Comparison of ENCODE assay signal across 9 cellular contexts in the genomic region with DNA sequence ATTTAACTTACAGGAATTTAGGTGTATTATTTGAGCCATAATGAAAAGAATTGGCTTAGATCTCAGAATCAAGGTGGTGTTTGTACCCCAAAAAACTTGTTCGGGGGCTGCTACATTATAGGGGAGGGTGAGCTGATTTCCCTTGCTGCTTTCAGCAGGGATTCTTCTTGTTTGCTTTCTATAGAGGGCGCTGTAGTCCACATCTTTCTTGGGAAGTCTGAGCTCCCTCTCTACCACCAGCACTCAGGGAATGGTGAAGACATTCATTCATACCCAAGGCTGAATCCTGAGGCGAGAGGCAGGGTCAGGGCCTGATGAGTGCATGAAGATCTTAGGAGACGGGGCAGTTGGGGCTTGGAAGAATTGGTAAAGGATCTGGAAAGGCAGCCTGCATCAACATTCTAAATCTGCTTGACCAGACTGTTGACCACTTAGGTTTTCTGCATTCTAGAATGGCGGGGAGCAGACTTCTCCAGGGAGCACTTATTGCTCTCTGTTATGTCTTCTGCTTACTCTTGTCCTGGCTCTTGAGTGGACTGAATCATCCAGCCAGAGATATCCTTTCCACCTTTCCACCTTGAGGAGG. TPM values are rescaled to one million over a fixed set of nuclear protein-coding genes. Genes with fewer than 3 reads are reported as not detected.
A peak's percentile ranks its signal among the peaks of the same experiment; 100 is the strongest.
DNase-seq lines count a peak whose midpoint lies in the region; ATAC-seq and TF ChIP-seq lines count a peak whose summit lies in the region.
"Had no signal": no experiment of that assay in that cellular context is flagged by ENCODE, and none has a peak within 500 bp of the region (broad histone marks: within the 10 kb centered on the region; RNA-seq: fewer than 3 reads in every experiment).

No MANE protein-coding gene starts in this region.

- 57 to 70% methylated on average over 5 of the region's 5 CpGs for WGBS in heart right ventricle, 2 donors
- 64 to 89% methylated on average over 2 to 4 of the region's 5 CpGs for WGBS in endodermal cell (ENCODE audit: insufficient coverage in 1 of 2, insufficient read length in 1 of 2), 2 experiments

- H3K4me3 Mint-ChIP-seq in endodermal cell, result no peak overlapping the region
- no peak overlapping the region for H3K4me3 Mint-ChIP-seq in progenitor cell of endocrine pancreas (ENCODE audit: low read depth)
- H3K4me3 Mint-ChIP-seq: central memory CD8-positive, alpha-beta T cell had no signal

- H3K4me1 ChIP-seq in heart right ventricle, result peaks cover 0 to 16% (median 0%) of the 10 kb centered on the region in 9 donors
- peaks cover 3% of the 10 kb centered on the region for H3K4me1 ChIP-seq in endodermal cell (ENCODE audit: control insufficient read depth, insufficient read depth, low read length)

- H3K36me3 Mint-ChIP-seq in endodermal cell (ENCODE audit: low read depth) (no peaks in the 10 kb centered on the region), progenitor cell of endocrine pancreas (ENCODE audit: insufficient read depth) (peaks cover 5% of the 10 kb centered on the region)

- peaks cover 13% of the 10 kb centered on the region for H3K4me1 Mint-ChIP-seq in endodermal cell
- H3K4me1 Mint-ChIP-seq in progenitor cell of endocrine pancreas (ENCODE audit: low read depth), result peaks cover 2% of the 10 kb centered on the region
- H3K4me1 Mint-ChIP-seq: central memory CD8-positive, alpha-beta T cell had no signal

- H3K4me3 ChIP-seq in heart right ventricle (no peak overlapping the region), endodermal cell (ENCODE audit: low read length) (no peak overlapping the region)

- H3K27me3 ChIP-seq in heart right ventricle (no peaks in the 10 kb centered on the region), endodermal cell (ENCODE audit: control insufficient read depth, insufficient read depth, low read length, poor library complexity, severe bottlenecking) (no peaks in the 10 kb centered on the region)

- H3K27ac ChIP-seq in heart right ventricle, result no peak overlapping the region
- peak overlapping the region; percentile 52 for H3K27ac ChIP-seq in endodermal cell (ENCODE audit: low read depth, low read length)

- H3K9me3 Mint-ChIP-seq in endodermal cell, result no peaks in the 10 kb centered on the region
- H3K9me3 Mint-ChIP-seq in progenitor cell of endocrine pancreas (ENCODE audit: low read depth), result no peaks in the 10 kb centered on the region
- H3K9me3 Mint-ChIP-seq: central memory CD8-positive, alpha-beta T cell had no signal

- no peak overlapping the region for H3K9ac ChIP-seq in endodermal cell (ENCODE audit: extremely low read depth, low read length, poor library complexity, severe bottlenecking)

- intact Hi-C loops in heart right ventricle (cut with DNase I), result no loop called here
- intact Hi-C loops in left cardiac atrium (cut with DNase I), result no loop called here

- H3K27ac Mint-ChIP-seq in endodermal cell (no peak overlapping the region), progenitor cell of endocrine pancreas (no peak overlapping the region)

- H3K36me3 ChIP-seq in heart right ventricle, result no peaks in the 10 kb centered on the region
- no peaks in the 10 kb centered on the region for H3K36me3 ChIP-seq in endodermal cell (ENCODE audit: control insufficient read depth, insufficient read depth, low read length)

- H3K27me3 Mint-ChIP-seq in endodermal cell (ENCODE audit: insufficient read depth) (no peaks in the 10 kb centered on the region), progenitor cell of endocrine pancreas (peaks cover 2% of the 10 kb centered on the region)

- H3K9me3 ChIP-seq in heart right ventricle (no peaks in the 10 kb centered on the region), endodermal cell (ENCODE audit: control insufficient read depth, low read length) (no peaks in the 10 kb centered on the region)

- no peak for DNase-seq in heart right ventricle
- no peak for DNase-seq in left cardiac atrium
- DNase-seq in NCI-H82 treated with DMSO at 0.1 percent for 48 hours (lab: John Stamatoyannopoulos, UW; ENCODE audit: unreplicated experiment), result peak; percentile 50
- peak; percentile 73 for DNase-seq in endodermal cell
- no peak for DNase-seq in progenitor cell of endocrine pancreas (ENCODE audit: low spot score, unreplicated experiment)
- no peak for DNase-seq in kidney glomerular epithelial cell (lab: John Stamatoyannopoulos, UW)
- DNase-seq in putamen (ENCODE audit: low spot score), result no peak

- TF ChIP-seq CTCF in heart right ventricle (IDR thresholded peaks at IDR 0.05) (peak in 5 of 9 donors; percentile 25 to 50 (median 34)), endodermal cell (conservative IDR thresholded peaks at IDR 0.05) (peak; percentile 88), progenitor cell of endocrine pancreas (IDR thresholded peaks at IDR 0.05; ENCODE audit: unreplicated experiment) (peak; percentile 62)

- ATAC-seq in heart right ventricle, result peak in 1 of 8 donors; percentile 34
- no peak for ATAC-seq in left cardiac atrium
- no peak for ATAC-seq in GM18867 (IDR thresholded peaks at IDR 0.05; ENCODE audit: unreplicated experiment)

RNA-seq across cellular contexts. Expression of a gene that starts 18.9 kb away (rescaled TPM):
- total RNA-seq in heart right ventricle (not detected), left cardiac atrium (not detected), endodermal cell (not detected), progenitor cell of endocrine pancreas (not detected in 2 replicates)
- polyA plus RNA-seq in heart right ventricle, result not detected
- not detected for polyA plus RNA-seq in endodermal cell (2013, experiment 1 of 2)
- polyA plus RNA-seq in endodermal cell (2013, experiment 2 of 2), result not detected

RNA-seq across cellular contexts. Expression of a gene that starts 23.8 kb away (rescaled TPM):
- total RNA-seq in heart right ventricle (1 to 10 TPM; 2.0 to 6.7 (median 5.5) TPM), left cardiac atrium (1 to 10 TPM; 2.3 to 4.9 TPM), endodermal cell (1 to 10 TPM; 5.1 to 6.2 TPM), progenitor cell of endocrine pancreas (5.1 and 6.5 TPM in 2 replicates)
- 1 to 10 TPM; 1.0 to 1.8 TPM for polyA plus RNA-seq in heart right ventricle
- polyA plus RNA-seq in endodermal cell (2013, experiment 1 of 2), result 7.3 TPM
- 6.3 TPM for polyA plus RNA-seq in endodermal cell (2013, experiment 2 of 2)

RNA-seq across cellular contexts. Expression of a gene that starts 54.2 kb away (rescaled TPM):
- total RNA-seq in heart right ventricle (under 1 TPM in 4 of 10 donors, not detected in 6; 0.15 to 0.60 (median 0.17) TPM), left cardiac atrium (under 1 TPM; 0.13 to 0.27 TPM), endodermal cell (not detected), progenitor cell of endocrine pancreas (not detected in 2 replicates)
- under 1 TPM in 1 of 2 donors, not detected in 1; 0.09 TPM for polyA plus RNA-seq in heart right ventricle
- polyA plus RNA-seq in endodermal cell (2013, experiment 1 of 2), result not detected
- polyA plus RNA-seq in endodermal cell (2013, experiment 2 of 2), result not detected

Comparison
In these comparisons a context has a peak if more than half of its experiments do, and no peak if none do; other contexts are left out.
1. DNase-seq: peak in NCI-H82 treated with DMSO at 0.1 percent for 48 hours (single experiment) and endodermal cell (single experiment); none in heart right ventricle (0 of 2), left cardiac atrium (single experiment), progenitor cell of endocrine pancreas (single experiment), kidney glomerular epithelial cell (single experiment) and putamen (single experiment).
2. CTCF ChIP-seq: peak in every context shown above with its lines; median percentile 88 in endodermal cell; 62 in progenitor cell of endocrine pancreas; 34 in heart right ventricle.